In genomic region chr19:48812094-48812929, GRCh38 we compare ENCODE assay signal across 7 cellular contexts. TPM values are rescaled to one million over a fixed set of nuclear protein-coding genes. Genes with fewer than 3 reads are reported as not detected.
DNase-seq lines count a peak whose midpoint lies in the region; ATAC-seq and TF ChIP-seq lines count a peak whose summit lies in the region.

No MANE protein-coding gene starts in this region.

- peaks cover 41% of the 10 kb centered on the region for H3K4me1 Mint-ChIP-seq in neural crest cell

- no TSS peak for BruUV-seq in PC-9 (replicated peaks; lab: Mats Ljungman, UMichigan)

- no peaks in the 10 kb centered on the region for H3K36me3 Mint-ChIP-seq in neural crest cell (ENCODE audit: low read depth)

- H3K4me3 ChIP-seq in HUES6 (ENCODE audit: low read depth, low read length) (peak overlapping the region; percentile 65), PC-9 (peak overlapping the region; percentile 88), thoracic aorta (peak overlapping the region; percentile 83)

- DNase-seq in PC-9 (peak; percentile 70 to 87), foreskin melanocyte (peak; percentile 23), neural crest cell (ENCODE audit: low read depth, low spot score) (peak; percentile 54), thoracic aorta (ENCODE audit: low spot score) (peak; percentile 59)
- DNase-seq in activated naive CD4-positive, alpha-beta T cell treated with Interleukin-2 at 50 U/mL for 16 hours, result peak; percentile 65

- H3K9me3 Mint-ChIP-seq in neural crest cell, result no peaks in the 10 kb centered on the region

- H3K27me3 ChIP-seq in HUES6 (ENCODE audit: control insufficient read depth, insufficient read depth, low read length), result peaks cover 28% of the 10 kb centered on the region
- H3K27me3 ChIP-seq in PC-9 (ENCODE audit: insufficient read depth, low read depth), result no peaks in the 10 kb centered on the region
- H3K27me3 ChIP-seq in thoracic aorta (replicated peaks; ENCODE audit: insufficient read depth), result no peaks in the 10 kb centered on the region

- no peaks in the 10 kb centered on the region for H3K79me2 ChIP-seq in PC-9 (ENCODE audit: low read depth)

- POLR2A ChIA-PET in PC-9 (lab: Charles Lee; ENCODE audit: unreplicated experiment), result interaction anchor here (0.6 to 1.1 kb wide), 3 partner anchors 13 to 116 kb away, joined by 3 to 22 read pairs (median 3); no protein-coding TSS in a partner anchor

- intact Hi-C loops in PC-9 (cut with micrococcal nuclease; ENCODE audit: unreplicated experiment), result no loop called here

- no peaks in the 10 kb centered on the region for H3K36me3 ChIP-seq in HUES6 (ENCODE audit: control insufficient read depth, insufficient read depth, low read length)
- no peaks in the 10 kb centered on the region for H3K36me3 ChIP-seq in PC-9 (ENCODE audit: low read depth)
- H3K36me3 ChIP-seq in thoracic aorta, result peaks cover 4% of the 10 kb centered on the region

- peak overlapping the region; percentile 73; the same call in 1 of the 2 replicates for H2AFZ ChIP-seq in PC-9

- ATAC-seq in GM18505 (IDR thresholded peaks at IDR 0.05; ENCODE audit: unreplicated experiment) (peak; percentile 42), thoracic aorta (ENCODE audit: insufficient number of reproducible peaks, low FRiP score, low read depth) (peak; percentile 70)

- H3K9ac ChIP-seq in HUES6 (ENCODE audit: low read length), result no peak overlapping the region

- H3K27ac Mint-ChIP-seq in neural crest cell (ENCODE audit: unreplicated experiment), result peak overlapping the region; percentile 81

- H3F3A ChIP-seq in PC-9 (ENCODE audit: insufficient read depth, low read depth), result peaks cover 51% of the 10 kb centered on the region; the same call in 1 of the 2 replicates

- H3K4me3 Mint-ChIP-seq in neural crest cell, result peak overlapping the region; percentile 86

- H3K27me3 Mint-ChIP-seq in neural crest cell (ENCODE audit: low read depth), result no peaks in the 10 kb centered on the region

- TF ChIP-seq CTCF in PC-9 (conservative IDR thresholded peaks at IDR 0.05) (no peak), neural crest cell (conservative IDR thresholded peaks at IDR 0.05) (no peak), thoracic aorta (IDR thresholded peaks at IDR 0.05) (no peak)

- H3K27ac ChIP-seq in HUES6 (ENCODE audit: low read depth, low read length) (no peak overlapping the region), PC-9 (no peak overlapping the region), thoracic aorta (peak overlapping the region; percentile 81 to 91)

- H3K9me3 ChIP-seq in HUES6 (ENCODE audit: control insufficient read depth, insufficient read depth, low read depth, low read length) (no peaks in the 10 kb centered on the region), PC-9 (ENCODE audit: insufficient read depth, low read depth) (no peaks in the 10 kb centered on the region), thoracic aorta (no peaks in the 10 kb centered on the region)

- CTCF ChIA-PET in PC-9 (lab: Charles Lee), result interaction anchor here (0.7 kb wide), 1 partner anchor 24 kb away, joined by 12 read pairs; no protein-coding TSS in a partner anchor

- peak; percentile 51 for TF ChIP-seq POLR2A in GM18505 (IDR thresholded peaks at IDR 0.05; ENCODE audit: borderline replicate concordance, extremely low read depth, insufficient read depth, insufficient read length)

- H3K4me2 ChIP-seq in PC-9, result peak overlapping the region; percentile 84

- H3K9me2 ChIP-seq in PC-9 (ENCODE audit: insufficient read depth), result no peaks in the 10 kb centered on the region

- no peaks in the 10 kb centered on the region for H4K20me1 ChIP-seq in PC-9 (ENCODE audit: insufficient read depth)

- H3K4me1 ChIP-seq in HUES6 (ENCODE audit: control insufficient read depth, insufficient read depth, low read length) (peaks cover 19% of the 10 kb centered on the region), PC-9 (replicated peaks; ENCODE audit: insufficient read depth) (0 out of 2 replicates have a peak, but pooled peaks cover 14% of the 10 kb centered on the region), thoracic aorta (ENCODE audit: control insufficient read depth in 1 of 2, low read depth in 2 of 2) (peaks cover 6 to 25% of the 10 kb centered on the region in 2 donors)

RNA-seq across cellular contexts. Expression of gene BCAT2, which starts 1.5 kb away (rescaled TPM):
- 69.7 and 70.5 TPM in 2 replicates for total RNA-seq in PC-9 (2021)
- total RNA-seq in neural crest cell, result 40.3 and 40.4 TPM in 2 replicates
- 10 to 100 TPM; 26.5 to 38.4 TPM for total RNA-seq in thoracic aorta

RNA-seq across cellular contexts. Expression of gene HSD17B14, which starts 24.0 kb away (rescaled TPM):
- 20.7 and 33.6 TPM in 2 replicates for total RNA-seq in PC-9 (2021)
- 4.2 and 6.6 TPM in 2 replicates for total RNA-seq in neural crest cell
- 10 to 100 TPM; 10.2 to 16.8 TPM for total RNA-seq in thoracic aorta

RNA-seq across cellular contexts. Expression of gene PLEKHA4, which starts 56.1 kb away (rescaled TPM):
- total RNA-seq in PC-9 (2021) (0.79 and 1.8 TPM in 2 replicates), neural crest cell (38.1 and 41.8 TPM in 2 replicates), thoracic aorta (10 to 100 TPM; 45.1 to 45.2 TPM)

RNA-seq across cellular contexts. Expression of gene FGF21, which starts 57.0 kb away (rescaled TPM):
- total RNA-seq in PC-9 (2021) (0.41 and 0.78 TPM in 2 replicates), neural crest cell (not detected in 2 replicates), thoracic aorta (not detected)

RNA-seq across cellular contexts. Expression of gene FUT1, which starts 59.9 kb away (rescaled TPM):
- total RNA-seq in PC-9 (2021), result 7.9 and 9.6 TPM in 2 replicates
- total RNA-seq in neural crest cell, result 0.51 and 0.59 TPM in 2 replicates
- under 1 TPM; 0.27 to 0.99 TPM for total RNA-seq in thoracic aorta

Comparison
In these comparisons a context has a peak if more than half of its experiments do, and no peak if none do; other contexts are left out.
1. H3K27ac ChIP-seq: peak in thoracic aorta (2 of 2); none in HUES6 (single experiment) and PC-9 (single experiment).
2. DNase-seq: peak in every context shown above with its lines; median percentile 78 in PC-9; 65 in activated naive CD4-positive, alpha-beta T cell treated with Interleukin-2 at 50 U/mL for 16 hours; 59 in thoracic aorta; 54 in neural crest cell; 23 in foreskin melanocyte.
3. RNA of gene PLEKHA4, which starts 56.1 kb away (total RNA-seq): 45.1 to 45.2 TPM in thoracic aorta and 38.1 to 41.8 TPM in neural crest cell; 0.79 to 1.8 TPM in PC-9; every median in the first group is over 10 times any median in the second.
4. Peak in every context shown above with its lines, with median percentiles within 50 percentile points of each other: H3K4me3 ChIP-seq.